In the genomic region with DNA sequence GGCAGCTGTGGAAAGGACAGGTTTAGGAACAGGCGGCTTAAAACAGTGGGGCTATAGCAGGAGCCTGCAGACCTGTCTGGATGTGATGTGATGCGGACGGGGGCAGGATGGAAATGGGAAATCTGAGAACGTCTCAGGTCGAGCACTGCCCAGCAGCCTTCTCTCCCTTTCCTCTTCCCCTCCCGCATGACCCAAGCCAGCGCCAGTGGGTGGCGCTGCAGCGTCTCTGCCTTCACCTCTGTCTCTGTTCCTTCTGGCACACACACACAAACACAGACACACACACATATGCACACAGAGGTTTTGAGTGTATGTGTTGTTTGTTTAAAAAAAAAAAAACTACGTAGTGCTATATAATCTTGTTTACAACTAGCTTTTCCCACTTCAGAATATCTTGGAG, we compare ENCODE assay signal across 9 cellular contexts.
DNase-seq lines count a peak whose midpoint lies in the region; ATAC-seq and TF ChIP-seq lines count a peak whose summit lies in the region.
"Had no signal": no experiment of that assay in that cellular context is flagged by ENCODE, and none has a peak within 500 bp of the region (broad histone marks: within the 10 kb centered on the region; RNA-seq: fewer than 3 reads in every experiment).

No MANE protein-coding gene starts in this region.

- TF ChIP-seq EP300 in SK-N-SH (IDR thresholded peaks at IDR 0.05; ENCODE audit: borderline replicate concordance in 1 of 2, low read depth in 1 of 2, low read length in 1 of 2) = no peak

- no peaks in the 10 kb centered on the region for H3K36me3 ChIP-seq in HAP-1 (replicated peaks)
- H3K36me3 ChIP-seq in SK-N-SH (replicated peaks in 1 of 2; ENCODE audit: control insufficient read depth in 1 of 2, insufficient read depth in 2 of 2, low read length in 1 of 2) = no peaks in the 10 kb centered on the region
- no peaks in the 10 kb centered on the region for H3K36me3 ChIP-seq in testis (ENCODE audit: low read depth, missing control alignments)
- H3K36me3 ChIP-seq: heart left ventricle had no signal

- no peak for ATAC-seq in left ventricle myocardium superior
- ATAC-seq in GM19455 (IDR thresholded peaks at IDR 0.05; ENCODE audit: unreplicated experiment) = no peak
- ATAC-seq in HG02870 (IDR thresholded peaks at IDR 0.05; ENCODE audit: unreplicated experiment) = no peak
- no peak for ATAC-seq in GM21786 (IDR thresholded peaks at IDR 0.05; ENCODE audit: unreplicated experiment)

- H3K4me3 ChIP-seq in HAP-1 (no peak overlapping the region), SK-N-SH (ENCODE audit: low read depth in 2 of 2, low read length in 1 of 2) (no peak overlapping the region), testis (no peak overlapping the region)
- H3K4me3 ChIP-seq: heart left ventricle had no signal

- no peaks in the 10 kb centered on the region for H4K20me1 ChIP-seq in SK-N-SH (ENCODE audit: insufficient read depth)

- H3K27ac ChIP-seq in C4-2B = no peak overlapping the region
- no peak overlapping the region for H3K27ac ChIP-seq in SK-N-SH (ENCODE audit: low read depth in 2 of 2, low read length in 1 of 2)
- H3K27ac ChIP-seq in testis = no peak overlapping the region
- H3K27ac ChIP-seq: heart left ventricle had no signal

- TF ChIP-seq RAD21 in SK-N-SH (IDR thresholded peaks at IDR 0.05; ENCODE audit: low read length) = peak; percentile 48

- H3K4me2 ChIP-seq in SK-N-SH = no peak overlapping the region

- H3K4me1 ChIP-seq in HAP-1 (no peaks in the 10 kb centered on the region), SK-N-SH (ENCODE audit: control insufficient read depth in 1 of 2, insufficient read depth in 2 of 2, low read depth in 1 of 2, low read length in 1 of 2) (no peaks in the 10 kb centered on the region), testis (no peaks in the 10 kb centered on the region)
- H3K4me1 ChIP-seq: heart left ventricle had no signal

- CTCF ChIA-PET in SK-N-SH (lab: Yijun Ruan, JAX) = interaction anchor here (0.7 to 3.5 kb wide), 8 partner anchors 13 to 244 kb away, joined by 3 to 19 read pairs (median 4); no protein-coding TSS in a partner anchor

- in situ Hi-C loops in HAP-1 (cut with MboI; ENCODE audit: low sequenced_read_pairs) = no loop called here

- H3F3A ChIP-seq in SK-N-SH (replicated peaks; ENCODE audit: insufficient read depth) = no peaks in the 10 kb centered on the region

- H3K9me3 ChIP-seq in HAP-1 (no peaks in the 10 kb centered on the region), SK-N-SH (no peaks in the 10 kb centered on the region), testis (no peaks in the 10 kb centered on the region)
- H3K9me3 ChIP-seq: heart left ventricle had no signal

- TF ChIP-seq CTCF in C4-2B (conservative IDR thresholded peaks at IDR 0.05) (peak; percentile 71), SK-N-SH (IDR thresholded peaks at IDR 0.05) (peak; percentile 57), testis (IDR thresholded peaks at IDR 0.05) (peak in 2 of 3 experiments; percentile 16 to 32)

- TF ChIP-seq POLR2A in testis (IDR thresholded peaks at IDR 0.05) = no peak

- no peaks in the 10 kb centered on the region for H3K9me2 ChIP-seq in SK-N-SH

- H3K9ac ChIP-seq in SK-N-SH = no peak overlapping the region

- H3K79me2 ChIP-seq in SK-N-SH (ENCODE audit: insufficient read depth) = no peaks in the 10 kb centered on the region

- POLR2A ChIA-PET in SK-N-SH (lab: Yijun Ruan, JAX) = no interaction called here

- 60% methylated on average over 10 of the region's 10 CpGs for WGBS in SK-N-SH (ENCODE audit: low lambda C conversion rate)
- WGBS in testis, 2 donors = 22 to 28% methylated on average over 8 to 10 of the region's 10 CpGs

- peaks cover 3% of the 10 kb centered on the region; the same call in 1 of the 2 replicates for H3K27me3 ChIP-seq in HAP-1 (ENCODE audit: low read depth)
- H3K27me3 ChIP-seq in SK-N-SH (ENCODE audit: insufficient read depth) = no peaks in the 10 kb centered on the region
- H3K27me3 ChIP-seq in testis = no peaks in the 10 kb centered on the region

- intact Hi-C loops in left ventricle myocardium superior (cut with micrococcal nuclease) (no loop called here), testis (cut with DNase I; ENCODE audit: low total_unique reads) (no loop called here)

- peak overlapping the region; percentile 18; the same call in 1 of the 2 replicates for H2AFZ ChIP-seq in SK-N-SH (ENCODE audit: low read depth)

- DNase-seq in HAP-1 (ENCODE audit: low spot score in 2 of 2) (peak; percentile 38 to 69), SK-N-SH (peak; percentile 54), left ventricle myocardium superior (peak; percentile 49), testis (peak; percentile 66)
- DNase-seq: heart left ventricle had no signal

TF ChIP-seq in SK-N-SH, 30 proteins besides CTCF, POLR2A, EP300 and RAD21:
- no peak for TF ChIP-seq POLR2AphosphoS5 (IDR thresholded peaks at IDR 0.05; ENCODE audit: low read depth, low read length)
- TF ChIP-seq NFIC (IDR thresholded peaks at IDR 0.05; ENCODE audit: borderline replicate concordance) = no peak
- TF ChIP-seq SMC3 (IDR thresholded peaks at IDR 0.05; ENCODE audit: low read depth, low read length) = peak; percentile 13; the same call in 1 of the 2 replicates
